ENCODE assay signal across 7 cellular contexts in genomic region chr7:152495867-152496266, GRCh38.
"Had no signal": no experiment of that assay in that cellular context is flagged by ENCODE, and none has a peak within 500 bp of the region (broad histone marks: within the 10 kb centered on the region; RNA-seq: fewer than 3 reads in every experiment).

No MANE protein-coding gene starts in this region.

- H3K9ac ChIP-seq: KMS-11 had no signal

- ATAC-seq: HepG2 had no signal

- H3K4me2 ChIP-seq: KMS-11 had no signal

- DNase-seq: IMR-90, KBM-7, KG1 had no signal

- FAIRE-seq: HepG2, HTR-8/SVneo had no signal

- H3K27ac ChIP-seq: HL-60, KMS-11 had no signal
